In the genomic region with DNA sequence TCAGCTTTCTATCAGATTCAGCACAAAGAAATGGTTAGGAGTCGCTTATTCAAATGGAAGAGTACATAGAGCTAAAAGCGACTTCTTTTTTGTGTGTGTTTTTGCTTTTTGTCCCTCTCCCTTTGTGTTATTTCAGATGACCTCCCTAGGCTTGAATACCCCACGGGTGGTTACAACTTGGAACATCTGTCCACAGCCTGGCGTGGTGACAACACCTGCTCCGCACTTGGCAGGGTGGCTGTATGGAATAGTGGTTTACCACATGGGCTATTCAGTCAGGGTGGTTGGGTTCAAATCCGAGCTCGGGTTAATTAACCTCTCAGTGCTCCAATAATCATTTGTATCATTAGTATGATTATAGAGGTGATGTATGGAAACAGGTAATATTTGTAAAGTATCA, we compare ENCODE assay signal across 16 cellular contexts.
A peak's percentile ranks its signal among the peaks of the same experiment; 100 is the strongest.
DNase-seq lines count a peak whose midpoint lies in the region; ATAC-seq lines count a peak whose summit lies in the region.
"Had no signal": no experiment of that assay in that cellular context is flagged by ENCODE, and none has a peak within 500 bp of the region (broad histone marks: within the 10 kb centered on the region; RNA-seq: fewer than 3 reads in every experiment).

No MANE protein-coding gene starts in this region.

- peak; percentile 71 for DNase-seq in NCI-H2107 treated with DMSO at 0.1 percent for 48 hours (lab: John Stamatoyannopoulos, UW; ENCODE audit: unreplicated experiment)
- no peak for DNase-seq in NCI-H2107 (lab: John Stamatoyannopoulos, UW)
- peak; percentile 52 for DNase-seq in NCI-H2029 treated with DMSO at 0.1 percent for 48 hours (lab: John Stamatoyannopoulos, UW)
- peak; percentile 71 for DNase-seq in NCI-H748 treated with DMSO at 0.1 percent for 48 hours (lab: John Stamatoyannopoulos, UW)
- peak; percentile 83 for DNase-seq in myocyte (ENCODE audit: low read depth)
- no peak for DNase-seq in iPS-NIHi11 (ENCODE audit: low spot score)
- DNase-seq in mesenchymal stem cell = no peak
- DNase-seq: Caco-2, GM23248, NCI-H1417 treated with DMSO at 0.1 percent for 48 hours, NCI-H510A treated with DMSO at 0.1 percent for 48 hours, Peyer's patch had no signal

- no peak overlapping the region for H2AK5ac ChIP-seq in mesenchymal stem cell (ENCODE audit: low read length, severe bottlenecking)

- no peak overlapping the region for H3K4me2 ChIP-seq in mesenchymal stem cell (ENCODE audit: low read length, poor library complexity, severe bottlenecking)

- H3K27ac ChIP-seq in mesenchymal stem cell (ENCODE audit: low read length, poor library complexity, severe bottlenecking) = no peak overlapping the region
- H3K27ac ChIP-seq: GM23248, Peyer's patch, SK-N-MC had no signal

- no peak overlapping the region for H3K9ac ChIP-seq in mesenchymal stem cell (ENCODE audit: low read length)
- H3K9ac ChIP-seq: GM23248 had no signal

- H3K79me1 ChIP-seq in mesenchymal stem cell (replicated peaks; ENCODE audit: low read length, poor library complexity, severe bottlenecking) = no peaks in the 10 kb centered on the region

- H3K4me1 ChIP-seq in mesenchymal stem cell (ENCODE audit: control insufficient read depth, insufficient read depth, low read depth, low read length) = no peaks in the 10 kb centered on the region
- H3K4me1 ChIP-seq: Caco-2, Peyer's patch had no signal

- no peak overlapping the region for H2BK12ac ChIP-seq in mesenchymal stem cell (ENCODE audit: low read length in 2 of 2)

- 95% methylated on average over 5 of the region's 7 CpGs for WGBS in mesenchymal stem cell

- H2BK5ac ChIP-seq in mesenchymal stem cell (ENCODE audit: low read depth, low read length, poor library complexity, severe bottlenecking) = no peak overlapping the region

- H3K27me3 ChIP-seq in mesenchymal stem cell (ENCODE audit: control insufficient read depth in 1 of 2, insufficient read depth in 1 of 2, low read length in 2 of 2) = no peaks in the 10 kb centered on the region
- H3K27me3 ChIP-seq: Peyer's patch had no signal

- no peaks in the 10 kb centered on the region for H3K36me3 ChIP-seq in mesenchymal stem cell (ENCODE audit: control insufficient read depth in 1 of 2, insufficient read depth in 2 of 2, low read depth in 1 of 2, low read length in 2 of 2)
- H3K36me3 ChIP-seq: Peyer's patch had no signal

- H3K4ac ChIP-seq in mesenchymal stem cell (ENCODE audit: low read depth in 1 of 2, low read length in 2 of 2) = no peak overlapping the region

- no peak overlapping the region for H3K18ac ChIP-seq in mesenchymal stem cell (ENCODE audit: low read depth in 1 of 2, low read length in 2 of 2)

- H3K9me3 ChIP-seq in mesenchymal stem cell (ENCODE audit: control insufficient read depth, low read length) = no peaks in the 10 kb centered on the region
- H3K9me3 ChIP-seq: Caco-2, Peyer's patch had no signal

- H2AFZ ChIP-seq in mesenchymal stem cell (ENCODE audit: low read depth, low read length) = no peak overlapping the region
- H2AFZ ChIP-seq: GM23248 had no signal

- no peak for ATAC-seq in GM18498 (IDR thresholded peaks at IDR 0.05; ENCODE audit: unreplicated experiment)
- ATAC-seq: GM12878, HCT116 had no signal

- no peak overlapping the region for H2BK120ac ChIP-seq in mesenchymal stem cell (ENCODE audit: low read depth, low read length)

- no peak overlapping the region for H2BK15ac ChIP-seq in mesenchymal stem cell (ENCODE audit: low read depth, poor library complexity, severe bottlenecking)

- no peak overlapping the region for H4K8ac ChIP-seq in mesenchymal stem cell (ENCODE audit: low read length)

- no peak overlapping the region for H3K4me3 ChIP-seq in mesenchymal stem cell (ENCODE audit: insufficient read depth in 1 of 2, low read depth in 1 of 2, low read length in 2 of 2)
- H3K4me3 ChIP-seq: GM12878, GM23248, Peyer's patch, SK-N-MC had no signal

- H3K23ac ChIP-seq in mesenchymal stem cell (ENCODE audit: low read length in 2 of 2) = no peak overlapping the region

- H3K14ac ChIP-seq in mesenchymal stem cell (ENCODE audit: low read length in 2 of 2) = no peak overlapping the region

- no peak overlapping the region for H4K91ac ChIP-seq in mesenchymal stem cell (ENCODE audit: low read length)

Comparison
In these comparisons a context has a peak if more than half of its experiments do, and no peak if none do; other contexts are left out.
1. DNase-seq: peak in NCI-H2107 treated with DMSO at 0.1 percent for 48 hours (single experiment), NCI-H2029 treated with DMSO at 0.1 percent for 48 hours (single experiment), NCI-H748 treated with DMSO at 0.1 percent for 48 hours (single experiment) and myocyte (single experiment); none in NCI-H2107 (single experiment), iPS-NIHi11 (single experiment) and mesenchymal stem cell (single experiment).